ENCODE assay signal across 9 cellular contexts in genomic region chr9:95092321-95093072, GRCh38.
DNase-seq lines count a peak whose midpoint lies in the region; ATAC-seq and TF ChIP-seq lines count a peak whose summit lies in the region.
"Had no signal": no experiment of that assay in that cellular context is flagged by ENCODE, and none has a peak within 500 bp of the region (broad histone marks: within the 10 kb centered on the region; RNA-seq: fewer than 3 reads in every experiment).

No MANE protein-coding gene starts in this region.

- no peak for DNase-seq in CD4-positive, CD25-positive, alpha-beta regulatory T cell
- DNase-seq in PC-9 (peak; percentile 87 to 96), osteocyte (ENCODE audit: extremely low spot score, unreplicated experiment) (peak; percentile 91), HCEC 1CT (no peak)
- DNase-seq in activated CD8-positive, alpha-beta memory T cell treated with anti-CD3 and anti-CD28 coated beads for 24 hours, result no peak

- H3K36me3 ChIP-seq in CD4-positive, CD25-positive, alpha-beta regulatory T cell (ENCODE audit: control insufficient read depth, insufficient read depth, low read length), result no peaks in the 10 kb centered on the region
- H3K36me3 ChIP-seq in PC-9 (ENCODE audit: low read depth) (peaks cover 4% of the 10 kb centered on the region; the same call in 1 of the 2 replicates), esophagus (ENCODE audit: control insufficient read depth in 2 of 2, insufficient read depth in 2 of 2, low read length in 1 of 2) (peaks cover 0 to 15% of the 10 kb centered on the region in 2 donors)

- H3K27ac ChIP-seq in CD4-positive, CD25-positive, alpha-beta regulatory T cell (ENCODE audit: insufficient read depth, low read length, poor library complexity, severe bottlenecking), result no peak overlapping the region
- H3K27ac ChIP-seq in PC-9 (peak overlapping the region; percentile 88), esophagus (ENCODE audit: low read depth in 2 of 2, low read length in 1 of 2) (peak overlapping the region; percentile 88 to 94)

- no peak for ATAC-seq in CD4-positive, CD25-positive, alpha-beta regulatory T cell (ENCODE audit: low read depth in 2 of 2)
- ATAC-seq in HG03108 (IDR thresholded peaks at IDR 0.05; ENCODE audit: unreplicated experiment), result no peak
- no peak for ATAC-seq in GM18870 (IDR thresholded peaks at IDR 0.05; ENCODE audit: unreplicated experiment)

- H3K79me2 ChIP-seq in PC-9 (ENCODE audit: low read depth), result peaks cover 33% of the 10 kb centered on the region

- no peak overlapping the region for H3K4me3 Mint-ChIP-seq in CD4-positive, CD25-positive, alpha-beta regulatory T cell
- peak overlapping the region; percentile 15 for H3K4me3 Mint-ChIP-seq in osteocyte (ENCODE audit: unreplicated experiment)
- H3K4me3 Mint-ChIP-seq: memory B cell had no signal

- POLR2A ChIA-PET in PC-9 (lab: Charles Lee; ENCODE audit: unreplicated experiment), result interaction anchor here (0.5 to 0.9 kb wide), 9 partner anchors 8 to 969 kb away, joined by 3 to 7 read pairs (median 4); no protein-coding TSS in a partner anchor

- peaks cover 61% of the 10 kb centered on the region for H3F3A ChIP-seq in PC-9 (ENCODE audit: insufficient read depth, low read depth)

- H3K27me3 Mint-ChIP-seq in CD4-positive, CD25-positive, alpha-beta regulatory T cell, result no peaks in the 10 kb centered on the region
- no peaks in the 10 kb centered on the region for H3K27me3 Mint-ChIP-seq in osteocyte (ENCODE audit: unreplicated experiment)
- H3K27me3 Mint-ChIP-seq: memory B cell had no signal

- no peaks in the 10 kb centered on the region for H3K9me3 ChIP-seq in CD4-positive, CD25-positive, alpha-beta regulatory T cell (ENCODE audit: control insufficient read depth in 2 of 2, low read length in 2 of 2)
- H3K9me3 ChIP-seq in PC-9 (ENCODE audit: insufficient read depth, low read depth), result no peaks in the 10 kb centered on the region
- H3K9me3 ChIP-seq in esophagus (ENCODE audit: control insufficient read depth in 2 of 2, insufficient read depth in 1 of 2, low read depth in 1 of 2, low read length in 1 of 2), result no peaks in the 10 kb centered on the region

- no peaks in the 10 kb centered on the region for H3K4me1 ChIP-seq in CD4-positive, CD25-positive, alpha-beta regulatory T cell (ENCODE audit: control insufficient read depth, insufficient read depth, low read length, poor library complexity, severe bottlenecking)
- H3K4me1 ChIP-seq in PC-9 (replicated peaks; ENCODE audit: insufficient read depth) (peaks cover 47% of the 10 kb centered on the region), esophagus (ENCODE audit: control insufficient read depth in 2 of 2, insufficient read depth in 2 of 2, low read length in 1 of 2) (peaks cover 19 to 52% of the 10 kb centered on the region in 2 donors)

- peaks cover 6% of the 10 kb centered on the region for H3K36me3 Mint-ChIP-seq in CD4-positive, CD25-positive, alpha-beta regulatory T cell
- peaks cover 31% of the 10 kb centered on the region for H3K36me3 Mint-ChIP-seq in osteocyte (ENCODE audit: unreplicated experiment)

- H3K4me1 Mint-ChIP-seq in CD4-positive, CD25-positive, alpha-beta regulatory T cell, result peaks cover 0 to 5% (median 1%) of the 10 kb centered on the region in 4 donors
- peaks cover 89% of the 10 kb centered on the region for H3K4me1 Mint-ChIP-seq in osteocyte (ENCODE audit: unreplicated experiment)
- H3K4me1 Mint-ChIP-seq: memory B cell had no signal

- BruUV-seq in PC-9 (replicated peaks; lab: Mats Ljungman, UMichigan), result no TSS peak

- no peak overlapping the region for H2AFZ ChIP-seq in PC-9

- H3K4me3 ChIP-seq in CD4-positive, CD25-positive, alpha-beta regulatory T cell (ENCODE audit: low read depth, low read length), result no peak overlapping the region
- H3K4me3 ChIP-seq in PC-9 (no peak overlapping the region), esophagus (ENCODE audit: low read depth in 1 of 2, low read length in 2 of 2) (no peak overlapping the region)

- no peaks in the 10 kb centered on the region; the same call in 1 of the 2 replicates for H4K20me1 ChIP-seq in PC-9 (ENCODE audit: insufficient read depth)

- CTCF ChIA-PET in PC-9 (lab: Charles Lee), result interaction anchor here (0.5 kb wide), 1 partner anchor 244 kb away, joined by 3 read pairs; no protein-coding TSS in a partner anchor

- WGBS in esophagus, 2 donors, result 30 to 43% methylated on average over 18 of the region's 18 CpGs

- intact Hi-C loops in PC-9 (cut with micrococcal nuclease; ENCODE audit: unreplicated experiment), result loop anchor here (1.0 to 5.0 kb wide), 6 partner anchors 13 to 309 kb away; no protein-coding TSS in a partner anchor

- TF ChIP-seq CTCF in PC-9 (conservative IDR thresholded peaks at IDR 0.05) (no peak), osteocyte (IDR thresholded peaks at IDR 0.05) (no peak)

- peak overlapping the region in 2 of 3 donors; percentile 4 to 52 for H3K27ac Mint-ChIP-seq in CD4-positive, CD25-positive, alpha-beta regulatory T cell
- peak overlapping the region; percentile 97 for H3K27ac Mint-ChIP-seq in osteocyte (ENCODE audit: unreplicated experiment)
- H3K27ac Mint-ChIP-seq: memory B cell had no signal

- H3K4me2 ChIP-seq in PC-9, result peak overlapping the region; percentile 72

- no peaks in the 10 kb centered on the region for H3K9me3 Mint-ChIP-seq in CD4-positive, CD25-positive, alpha-beta regulatory T cell
- H3K9me3 Mint-ChIP-seq in osteocyte (ENCODE audit: unreplicated experiment), result no peaks in the 10 kb centered on the region
- H3K9me3 Mint-ChIP-seq: memory B cell had no signal

- H3K27me3 ChIP-seq in CD4-positive, CD25-positive, alpha-beta regulatory T cell (ENCODE audit: control insufficient read depth, insufficient read depth, low read length), result no peaks in the 10 kb centered on the region
- H3K27me3 ChIP-seq in PC-9 (ENCODE audit: insufficient read depth, low read depth) (no peaks in the 10 kb centered on the region), esophagus (ENCODE audit: control insufficient read depth in 1 of 2, insufficient read depth in 2 of 2, low read length in 2 of 2) (no peaks in the 10 kb centered on the region)

- H3K9me2 ChIP-seq in PC-9 (ENCODE audit: insufficient read depth), result no peaks in the 10 kb centered on the region

Comparison
In these comparisons a context has a peak if more than half of its experiments do, and no peak if none do; other contexts are left out.
1. DNase-seq: peak in PC-9 (2 of 2) and osteocyte (single experiment); none in CD4-positive, CD25-positive, alpha-beta regulatory T cell (0 of 3), activated CD8-positive, alpha-beta memory T cell treated with anti-CD3 and anti-CD28 coated beads for 24 hours (single experiment) and HCEC 1CT (single experiment).